In the genomic region with DNA sequence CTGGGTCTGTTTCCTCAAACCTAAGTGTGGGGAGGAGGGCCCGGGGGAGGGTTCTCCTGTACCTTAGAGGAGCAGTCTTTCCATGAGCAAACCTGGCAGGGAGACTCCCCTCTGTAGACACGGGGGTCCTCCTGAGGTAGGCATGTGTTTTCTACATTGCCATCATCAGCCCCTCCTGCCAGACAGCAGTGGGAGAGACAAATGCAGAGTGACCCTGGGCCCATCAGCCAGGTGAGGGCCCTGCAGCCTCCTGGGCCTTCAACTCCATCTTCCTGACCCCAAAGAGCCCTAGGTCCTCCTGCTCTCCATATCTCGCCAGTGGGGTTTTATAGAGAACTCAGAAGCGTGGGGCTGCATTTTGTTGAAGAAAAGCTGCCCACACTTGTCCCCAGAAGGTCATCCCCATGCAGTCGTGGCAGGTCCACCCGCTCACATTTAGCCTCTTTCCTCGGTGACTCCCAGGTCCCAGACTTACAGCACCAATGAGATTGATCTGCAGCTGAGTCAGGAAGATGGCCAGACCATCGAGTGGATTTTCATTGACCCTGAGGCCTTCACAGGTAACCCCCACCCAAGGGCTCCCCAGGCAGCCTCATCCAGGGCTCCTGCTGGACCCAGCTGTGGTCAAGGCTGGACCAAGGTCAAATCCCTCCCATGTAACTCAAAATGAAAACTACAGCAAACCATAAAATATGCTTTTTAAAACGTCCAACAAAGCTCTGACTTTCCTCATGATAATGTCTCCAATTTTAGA, we compare ENCODE assay signal across 21 cellular contexts. TPM values are rescaled to one million over a fixed set of nuclear protein-coding genes. Genes with fewer than 3 reads are reported as not detected.
DNase-seq lines count a peak whose midpoint lies in the region; FAIRE-seq and TF ChIP-seq lines count a peak whose summit lies in the region.
"Had no signal": no experiment of that assay in that cellular context is flagged by ENCODE, and none has a peak within 500 bp of the region (broad histone marks: within the 10 kb centered on the region; RNA-seq: fewer than 3 reads in every experiment).

No MANE protein-coding gene starts in this region.

- FAIRE-seq in GM12891 (lab: Jason Lieb, UNC): no peak
- FAIRE-seq: GM12892 had no signal

- H3K36me3 ChIP-seq in sigmoid colon (no peaks in the 10 kb centered on the region), hepatocyte (replicated peaks; ENCODE audit: insufficient read depth, low read depth) (no peaks in the 10 kb centered on the region)

- H3K4me1 ChIP-seq in sigmoid colon (no peaks in the 10 kb centered on the region), hepatocyte (ENCODE audit: insufficient read depth) (no peaks in the 10 kb centered on the region)
- H3K4me1 ChIP-seq: SJSA1 had no signal

- peak overlapping the region; percentile 54 for H3K27ac Mint-ChIP-seq in Calu3 (ENCODE audit: unreplicated experiment)
- H3K27ac Mint-ChIP-seq: CD4-positive, alpha-beta T cell had no signal

- BruUV-seq in Calu3 (replicated peaks; lab: Mats Ljungman, UMichigan): no TSS peak

- no peaks in the 10 kb centered on the region for H3K9me3 Mint-ChIP-seq in Calu3 (ENCODE audit: low read depth, unreplicated experiment)
- H3K9me3 Mint-ChIP-seq: CD4-positive, alpha-beta T cell had no signal

- CTCF ChIA-PET in Calu3 (lab: Charles Lee): no interaction called here

- H3K4me1 Mint-ChIP-seq in Calu3 (ENCODE audit: low read depth, unreplicated experiment): no peaks in the 10 kb centered on the region

- 53 to 68% methylated on average over 9 of the region's 9 CpGs for WGBS in sigmoid colon, 2 donors
- 78% methylated on average over 9 of the region's 9 CpGs for WGBS in hepatocyte (ENCODE audit: low lambda C conversion rate, missing lambda C conversion rate)

- DNase-seq in Calu3 (no peak), GM12891 (ENCODE audit: insufficient read length, low spot score) (no peak), epidermal melanocyte (ENCODE audit: insufficient read length, low spot score) (peak; percentile 0), sigmoid colon (peak; percentile 50), hepatocyte (ENCODE audit: low spot score) (no peak), cerebellar cortex (ENCODE audit: low spot score) (no peak), substantia nigra (lab: John Stamatoyannopoulos, UW) (no peak)
- DNase-seq: ACHN; CD4-positive, alpha-beta T cell; DMS79; GOT3; NCI-H1048; NCI-H1436 treated with DMSO at 0.1 percent for 48 hours; NCI-H2081; NCI-H510A treated with DMSO at 0.1 percent for 48 hours; NCI-H82; PC-9 had no signal

- H3K27ac ChIP-seq in sigmoid colon (no peak overlapping the region), hepatocyte (no peak overlapping the region), substantia nigra (ENCODE audit: low read depth, low read length, poor library complexity, severe bottlenecking) (no peak overlapping the region)
- H3K27ac ChIP-seq: PC-9, SJSA1 had no signal

- no peak overlapping the region for H3K4me2 ChIP-seq in hepatocyte
- H3K4me2 ChIP-seq: PC-9 had no signal

- intact Hi-C loops in Calu3 (cut with micrococcal nuclease; ENCODE audit: unreplicated experiment) (no loop called here), sigmoid colon (cut with DNase I) (no loop called here)

- H3K9me3 ChIP-seq in sigmoid colon (no peaks in the 10 kb centered on the region), hepatocyte (ENCODE audit: low read depth) (no peaks in the 10 kb centered on the region)
- H3K9me3 ChIP-seq: SJSA1 had no signal

- H3K79me2 ChIP-seq in hepatocyte: peaks cover 8% of the 10 kb centered on the region

- TF ChIP-seq CTCF in Calu3 (IDR thresholded peaks at IDR 0.05; ENCODE audit: unreplicated experiment): no peak
- no peak for TF ChIP-seq CTCF in sigmoid colon (IDR thresholded peaks at IDR 0.05)
- no peak for TF ChIP-seq CTCF in hepatocyte (IDR thresholded peaks at IDR 0.05; ENCODE audit: poor library complexity)

- H4K20me1 ChIP-seq in hepatocyte (ENCODE audit: insufficient read depth, poor library complexity, severe bottlenecking): no peaks in the 10 kb centered on the region

- H3K4me3 ChIP-seq in sigmoid colon (no peak overlapping the region), hepatocyte (no peak overlapping the region)
- H3K4me3 ChIP-seq: PC-9, SJSA1 had no signal

- peaks cover 3 to 36% (median 25%) of the 10 kb centered on the region in 3 donors for H3K27me3 ChIP-seq in sigmoid colon
- no peaks in the 10 kb centered on the region for H3K27me3 ChIP-seq in hepatocyte
- H3K27me3 ChIP-seq: SJSA1 had no signal

- peaks cover 23% of the 10 kb centered on the region for H3K36me3 Mint-ChIP-seq in Calu3 (ENCODE audit: insufficient read depth, unreplicated experiment)

- no peaks in the 10 kb centered on the region for H3K9me2 ChIP-seq in hepatocyte (replicated peaks; ENCODE audit: insufficient read depth)

- TF ChIP-seq EP300 in sigmoid colon (IDR thresholded peaks at IDR 0.05): no peak

- H3K4me3 Mint-ChIP-seq in Calu3 (ENCODE audit: low read depth, unreplicated experiment): no peak overlapping the region
- H3K4me3 Mint-ChIP-seq: CD4-positive, alpha-beta T cell had no signal

- H2AFZ ChIP-seq in hepatocyte: no peak overlapping the region
- H2AFZ ChIP-seq: PC-9 had no signal

- peaks cover 24% of the 10 kb centered on the region for H3K27me3 Mint-ChIP-seq in Calu3 (ENCODE audit: unreplicated experiment)

- TF ChIP-seq POLR2A in GM12891 (IDR thresholded peaks at IDR 0.05; ENCODE audit: low read depth, low read length) (no peak), sigmoid colon (IDR thresholded peaks at IDR 0.05) (no peak)

TF ChIP-seq in GM12891, 5 proteins besides CTCF, POLR2A, EP300 and RAD21:
- no peak for TF ChIP-seq TAF1 (IDR thresholded peaks at IDR 0.05; ENCODE audit: low read depth, low read length)
- TF ChIP-seq POLR2AphosphoS5 (IDR thresholded peaks at IDR 0.05; ENCODE audit: low read depth, low read length): peak; percentile 13; the same call in 1 of the 2 replicates
- TF ChIP-seq POU2F2 (IDR thresholded peaks at IDR 0.05; ENCODE audit: low read depth, low read length): no peak
- TF ChIP-seq SPI1 (IDR thresholded peaks at IDR 0.05; ENCODE audit: low read depth, low read length): no peak
TF ChIP-seq in GM12891: peak in this region for 1.

RNA-seq across cellular contexts. Expression of a gene that starts 2.6 kb away (rescaled TPM):
- total RNA-seq in Calu3 (2022): not detected in 2 replicates
- not detected for polyA plus RNA-seq in GM12891 (2012; ENCODE audit: low read depth, missing spikeins)
- not detected for total RNA-seq in sigmoid colon
- not detected for polyA plus RNA-seq in sigmoid colon
- not detected in 2 replicates for total RNA-seq in hepatocyte
- not detected in 2 replicates for polyA plus RNA-seq in hepatocyte
- total RNA-seq: CD4-positive, alpha-beta T cell; G401; MCF 10A; PC-9; SJSA1 had no signal

RNA-seq across cellular contexts. Expression of a gene that starts 8.2 kb away (rescaled TPM):
- 14.9 and 15.5 TPM in 2 replicates for total RNA-seq in Calu3 (2022)
- 1.5 TPM for polyA plus RNA-seq in GM12891 (2012; ENCODE audit: low read depth, missing spikeins)
- total RNA-seq in sigmoid colon: 1 to 10 TPM; 2.1 to 4.2 (median 3.1) TPM
- 1 to 10 TPM in 1 of 3 donors, under 1 TPM in 2; 0.23 to 3.4 (median 0.60) TPM for polyA plus RNA-seq in sigmoid colon
- total RNA-seq in hepatocyte: 8.7 and 9.1 TPM in 2 replicates
- 6.2 TPM in 2 replicates for polyA plus RNA-seq in hepatocyte

RNA-seq across cellular contexts. Expression of a gene that starts 8.4 kb away (rescaled TPM):
- 67.4 and 76.6 TPM in 2 replicates for total RNA-seq in Calu3 (2022)
- 70.1 TPM for polyA plus RNA-seq in GM12891 (2012; ENCODE audit: low read depth, missing spikeins)
- 10 to 100 TPM; 42.5 to 55.1 (median 48.4) TPM for total RNA-seq in sigmoid colon
- 100 to 1,000 TPM in 1 of 3 donors, 10 to 100 TPM in 2; 85.5 to 131 (median 98.5) TPM for polyA plus RNA-seq in sigmoid colon
- 76.9 and 97.3 TPM in 2 replicates for total RNA-seq in hepatocyte
- 122 and 124 TPM in 2 replicates for polyA plus RNA-seq in hepatocyte

RNA-seq across cellular contexts. Expression of a gene that starts 16.2 kb away (rescaled TPM):
- total RNA-seq in Calu3 (2022): not detected in 2 replicates
- not detected for polyA plus RNA-seq in GM12891 (2012; ENCODE audit: low read depth, missing spikeins)
- total RNA-seq in sigmoid colon: not detected
- not detected for polyA plus RNA-seq in sigmoid colon
- total RNA-seq in hepatocyte: not detected in 2 replicates
- not detected in 2 replicates for polyA plus RNA-seq in hepatocyte
- total RNA-seq: CD4-positive, alpha-beta T cell; G401; MCF 10A; PC-9; SJSA1 had no signal

RNA-seq across cellular contexts. Expression of a gene that starts 21.9 kb away (rescaled TPM):
- total RNA-seq in Calu3 (2022): not detected in 2 replicates
- not detected for polyA plus RNA-seq in GM12891 (2012; ENCODE audit: low read depth, missing spikeins)
- total RNA-seq in sigmoid colon: not detected
- not detected for polyA plus RNA-seq in sigmoid colon
- total RNA-seq in hepatocyte: not detected in 2 replicates
- polyA plus RNA-seq in hepatocyte: not detected in 2 replicates
- total RNA-seq: CD4-positive, alpha-beta T cell; G401; MCF 10A; PC-9; SJSA1 had no signal

Comparison
In these comparisons a context has a peak if more than half of its experiments do, and no peak if none do; other contexts are left out.
1. DNase-seq: peak in epidermal melanocyte (single experiment) and sigmoid colon (single experiment); none in Calu3 (single experiment), GM12891 (single experiment), hepatocyte (single experiment), cerebellar cortex (single experiment) and substantia nigra (0 of 49).